Comparison of ENCODE assay signal across 31 cellular contexts in genomic region chr1:38197566-38197965, GRCh38.
"Had no signal": no experiment of that assay in that cellular context is flagged by ENCODE, and none has a peak within 500 bp of the region (broad histone marks: within the 10 kb centered on the region; RNA-seq: fewer than 3 reads in every experiment).

No MANE protein-coding gene starts in this region.

- H3K27me3 ChIP-seq: brain microvascular endothelial cell, left lung, ovary, upper lobe of left lung, vagina had no signal

- ATAC-seq: activated T-helper 17 cell treated with anti-CD3 and anti-CD28 coated beads, Interleukin-2, amount 50 U/mL, for 72 hours; left lung; lower lobe of right lung; natural killer cell treated with Interleukin-12 subunit alpha and Interleukin-12 subunit beta and Interleukin-15 and Interleukin-18, amount 100 ng/mL, for 72 hours; stimulated activated memory B cell treated with anti-CD40 and anti-IgM and Interleukin-4, amounts not matched to agents 10 μg/mL and 1 μg/mL and 100 μg/mL, for 72 hours; stimulated activated naive CD8-positive, alpha-beta T cell treated with anti-CD3 and anti-CD28 coated beads, Interleukin-15, amount 100 ng/mL, for 72 hours; WTC11 had no signal

- H3K27ac ChIP-seq: brain microvascular endothelial cell, coronary artery, left lung, lower lobe of right lung, ovary, prostate gland, upper lobe of left lung, vagina had no signal

- FAIRE-seq: astrocyte, endothelial cell of umbilical vein had no signal

- H3K4me3 ChIP-seq: coronary artery, left lung, lower lobe of right lung, ovary, prostate gland, smooth muscle cell, upper lobe of left lung, vagina had no signal

- H3K9me3 ChIP-seq: ovary, prostate gland, vagina had no signal

- DNase-seq: activated CD4-positive, alpha-beta memory T cell treated with anti-CD3 and anti-CD28 coated beads, Interleukin-2, amount 10 ng/mL, durations not matched to agents 7 days and 5 days; activated CD4-positive, alpha-beta T cell treated with anti-CD3 and anti-CD28 coated beads for 1 hour; activated CD4-positive, alpha-beta T cell treated with anti-CD3 and anti-CD28 coated beads, Interleukin-2, amount 10 ng/mL, durations not matched to agents 7 days and 5 days; activated CD8-positive, alpha-beta memory T cell treated with anti-CD3 and anti-CD28 coated beads, Interleukin-2, amount 50 U/mL, for 48 hours; activated gamma-delta T cell treated with Interleukin-2 at 50 U/mL for 16 hours; activated naive CD4-positive, alpha-beta T cell treated with anti-CD3 and anti-CD28 coated beads, Interleukin-2, amount 50 U/mL, for 16 hours; activated T-cell treated with anti-CD3 and anti-CD28 coated beads, Interleukin-2, amount 50 U/mL, for 24 hours; amniotic stem cell; brain microvascular endothelial cell; kidney glomerular epithelial cell; left lung; lower lobe of right lung; mesenchymal stem cell; ovary; stimulated activated CD4-positive, alpha-beta T cell treated with anti-CD3 and anti-CD28 coated beads, Interleukin-1b, Interleukin-23, amount 100 ng/mL, for 48 hours; stimulated activated CD4-positive, alpha-beta T cell treated with anti-CD3 and anti-CD28 coated beads, Interleukin-4, amount 100 ng/mL, for 4 hours; stimulated activated CD8-positive, alpha-beta memory T cell treated with anti-CD3 and anti-CD28 coated beads, Interleukin-4, amount 100 ng/mL, for 48 hours; stimulated activated naive CD8-positive, alpha-beta T cell treated with anti-CD3 and anti-CD28 coated beads, Interleukin-15, amount 100 ng/mL, for 72 hours; substantia nigra; T-helper 2 cell; upper lobe of left lung had no signal

- H3K4me2 ChIP-seq: smooth muscle cell had no signal

- H3K4me1 ChIP-seq: prostate gland, vagina had no signal

- H3K36me3 ChIP-seq: brain microvascular endothelial cell, left lung, lower lobe of right lung, ovary, prostate gland, upper lobe of left lung, vagina had no signal
